In the genomic region with DNA sequence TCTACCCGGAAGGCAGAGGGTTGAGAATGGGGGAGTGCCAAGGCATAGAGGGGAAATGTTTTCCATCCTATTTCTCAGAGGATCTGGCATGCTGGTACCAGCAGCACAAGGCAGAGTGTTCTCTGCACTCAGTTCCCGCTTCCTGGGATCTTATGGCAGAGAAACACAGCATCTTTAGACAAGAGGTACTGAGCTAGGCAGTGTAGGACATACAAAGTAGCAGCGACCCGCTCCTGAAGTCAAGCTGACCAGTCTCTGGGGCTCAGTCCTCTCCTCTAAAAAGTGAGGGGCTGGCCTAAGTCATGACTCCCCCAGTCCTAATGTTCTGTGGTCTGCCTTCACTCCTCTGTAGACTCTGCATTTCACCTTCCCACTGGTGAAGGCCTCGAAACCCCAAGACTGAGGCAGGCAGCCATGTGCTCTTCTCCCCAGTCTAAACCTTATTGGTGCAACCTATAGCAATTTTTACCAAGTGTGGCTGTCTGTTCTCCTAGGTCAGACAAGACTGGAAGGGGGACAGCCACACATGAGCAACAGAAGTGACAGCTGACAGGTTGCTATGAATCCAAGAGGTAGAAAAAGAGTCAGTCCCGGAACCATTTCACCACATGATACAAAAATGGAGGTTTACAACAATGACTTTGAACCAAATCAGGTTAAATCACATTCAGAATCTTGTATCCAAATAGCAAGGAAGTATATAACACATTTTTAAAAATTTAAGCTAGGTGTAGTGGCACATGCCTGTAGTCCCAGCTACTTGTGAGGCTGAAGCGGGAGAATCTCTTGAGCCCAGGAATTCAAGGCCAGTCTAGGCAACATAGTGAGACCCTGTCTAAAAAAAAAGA, we compare ENCODE assay signal across 8 cellular contexts. TPM values are rescaled to one million over a fixed set of nuclear protein-coding genes. Genes with fewer than 3 reads are reported as not detected.
DNase-seq lines count a peak whose midpoint lies in the region; ATAC-seq and TF ChIP-seq lines count a peak whose summit lies in the region.

No MANE protein-coding gene starts in this region.

- H3K4me3 ChIP-seq in DND-41 (ENCODE audit: low read depth in 1 of 2, low read length in 2 of 2) (peak overlapping the region; percentile 63 to 96; a peak in 3 of 4 replicates), MG63 (peak overlapping the region; percentile 44), duodenal mucosa (ENCODE audit: low read depth in 1 of 2, low read length in 2 of 2) (peak overlapping the region; percentile 21 to 40), parathyroid adenoma (ENCODE audit: low read depth, low read length) (no peak overlapping the region)

- peak overlapping the region; percentile 65 for H3K4me2 ChIP-seq in DND-41 (ENCODE audit: insufficient read depth, low read length)
- no peak overlapping the region for H3K4me2 ChIP-seq in parathyroid adenoma (ENCODE audit: low read length)

- no peaks in the 10 kb centered on the region for H3K9me3 ChIP-seq in DND-41 (ENCODE audit: insufficient read depth, low read length, severe bottlenecking)
- no peaks in the 10 kb centered on the region for H3K9me3 ChIP-seq in MG63
- no peaks in the 10 kb centered on the region for H3K9me3 ChIP-seq in duodenal mucosa (ENCODE audit: control insufficient read depth in 1 of 2, low read length in 2 of 2)
- H3K9me3 ChIP-seq in parathyroid adenoma (ENCODE audit: control insufficient read depth, low read length), result no peaks in the 10 kb centered on the region

- peak overlapping the region; percentile 99 for H3K9ac ChIP-seq in DND-41 (ENCODE audit: low read depth, low read length)
- peak overlapping the region; percentile 22 to 42 for H3K9ac ChIP-seq in duodenal mucosa (ENCODE audit: low read depth in 1 of 2, low read length in 2 of 2)
- no peak overlapping the region for H3K9ac ChIP-seq in parathyroid adenoma

- H3K27me3 ChIP-seq in DND-41 (ENCODE audit: insufficient read depth, low read length, poor library complexity) (no peaks in the 10 kb centered on the region), MG63 (no peaks in the 10 kb centered on the region), duodenal mucosa (ENCODE audit: control insufficient read depth in 1 of 2, insufficient read depth in 2 of 2, low read length in 2 of 2) (no peaks in the 10 kb centered on the region), parathyroid adenoma (ENCODE audit: control insufficient read depth, insufficient read depth, low read length) (no peaks in the 10 kb centered on the region)

- TF ChIP-seq CTCF in DND-41 (IDR thresholded peaks at IDR 0.05; ENCODE audit: borderline replicate concordance, extremely low read depth, low read length, poor library complexity, severe bottlenecking), result no peak
- no peak for TF ChIP-seq CTCF in parathyroid adenoma (IDR thresholded peaks at IDR 0.05)

- no peaks in the 10 kb centered on the region; the same call in 1 of the 2 replicates for H4K20me1 ChIP-seq in DND-41 (ENCODE audit: insufficient read depth, low read length)

- H2AFZ ChIP-seq in DND-41 (ENCODE audit: low read depth, low read length) (no peak overlapping the region), parathyroid adenoma (no peak overlapping the region)

- DNase-seq in DND-41, result peak; percentile 46
- no peak for DNase-seq in MG63
- DNase-seq in AG20443 (ENCODE audit: low spot score), result no peak
- no peak for DNase-seq in pons (ENCODE audit: low spot score)
- DNase-seq in retina, result no peak
- no peak for DNase-seq in NCI-H2081 (lab: John Stamatoyannopoulos, UW)

- H3K36me3 ChIP-seq in DND-41 (ENCODE audit: insufficient read depth, low read length), result peaks cover 52% of the 10 kb centered on the region
- peaks cover 12% of the 10 kb centered on the region for H3K36me3 ChIP-seq in MG63
- H3K36me3 ChIP-seq in duodenal mucosa (ENCODE audit: control insufficient read depth in 1 of 2, insufficient read depth in 2 of 2, low read length in 2 of 2), result peaks cover 16% of the 10 kb centered on the region in 2 donors
- H3K36me3 ChIP-seq in parathyroid adenoma (ENCODE audit: control insufficient read depth, insufficient read depth, low read length), result no peaks in the 10 kb centered on the region

- H3K27ac ChIP-seq in DND-41 (ENCODE audit: low read length) (peak overlapping the region; percentile 100), duodenal mucosa (ENCODE audit: low read depth, low read length) (peak overlapping the region; percentile 43), parathyroid adenoma (peak overlapping the region; percentile 24)

- H3K4me1 ChIP-seq in DND-41 (ENCODE audit: insufficient read depth, low read length) (peaks cover 92% of the 10 kb centered on the region), duodenal mucosa (ENCODE audit: control insufficient read depth in 1 of 2, insufficient read depth in 2 of 2, low read length in 2 of 2) (peaks cover 60 to 64% of the 10 kb centered on the region in 2 donors), parathyroid adenoma (no peaks in the 10 kb centered on the region)

- peaks cover 96% of the 10 kb centered on the region for H3K79me2 ChIP-seq in DND-41 (ENCODE audit: insufficient read depth, low read length)
- no peaks in the 10 kb centered on the region for H3K79me2 ChIP-seq in parathyroid adenoma

- ATAC-seq in DND-41 (ENCODE audit: insufficient read depth, low read depth), result no peak

RNA-seq across cellular contexts. Expression of a gene that starts 11.4 kb away (rescaled TPM):
- 7.0 and 31.1 TPM in 2 replicates for total RNA-seq in MG63 (2014; rRNA removed; shearing (Covaris generic); ENCODE audit: low replicate concordance)

RNA-seq across cellular contexts. Expression of a gene that starts 12.0 kb away (rescaled TPM):
- 97.2 and 170 TPM in 2 replicates for total RNA-seq in MG63 (2014; rRNA removed; shearing (Covaris generic); ENCODE audit: low replicate concordance)

RNA-seq across cellular contexts. Expression of a gene that starts 59.3 kb away (rescaled TPM):
- not detected in 2 replicates for total RNA-seq in MG63 (2014; rRNA removed; shearing (Covaris generic); ENCODE audit: low replicate concordance)

Comparison
In these comparisons a context has a peak if more than half of its experiments do, and no peak if none do; other contexts are left out.
1. H3K27ac ChIP-seq: peak in every context shown above with its lines; median percentile 100 in DND-41; 43 in duodenal mucosa; 24 in parathyroid adenoma.